In genomic region chr10:103254113-103254512, GRCh38 we compare ENCODE assay signal across 12 cellular contexts. TPM values are rescaled to one million over a fixed set of nuclear protein-coding genes. Genes with fewer than 3 reads are reported as not detected.
"Had no signal": no experiment of that assay in that cellular context is flagged by ENCODE, and none has a peak within 500 bp of the region (broad histone marks: within the 10 kb centered on the region; RNA-seq: fewer than 3 reads in every experiment).

No MANE protein-coding gene starts in this region.

- H3K27ac Mint-ChIP-seq: HFFc6 had no signal

- H3K9me3 ChIP-seq: HAP-1 had no signal

- H2AFZ ChIP-seq: GM23248 had no signal

- FAIRE-seq: HTR-8/SVneo had no signal

- H3K4me3 ChIP-seq: GM23248, HAP-1 had no signal

- H3K9ac ChIP-seq: GM23248, KMS-11 had no signal

- H3K4me1 ChIP-seq: HAP-1 had no signal

- H3K36me3 ChIP-seq: HAP-1 had no signal

- H3K27ac ChIP-seq: GM23248, KMS-11 had no signal

- DNase-seq: GM23248, GOT3, H7, HFFc6, IMR-90, Karpas-422, KBM-7 had no signal

- H3K4me3 Mint-ChIP-seq: HFFc6 had no signal

- H3K4me2 ChIP-seq: KMS-11 had no signal

RNA-seq across cellular contexts. Expression of gene RPEL1, which starts 8.4 kb away (rescaled TPM):
- total RNA-seq: GM23248, H4, H7 had no signal

RNA-seq across cellular contexts. Expression of gene INA, which starts 22.8 kb away (rescaled TPM):
- total RNA-seq: GM23248, H4, HT-29 had no signal
